ENCODE assay signal across 26 cellular contexts in the genomic region with DNA sequence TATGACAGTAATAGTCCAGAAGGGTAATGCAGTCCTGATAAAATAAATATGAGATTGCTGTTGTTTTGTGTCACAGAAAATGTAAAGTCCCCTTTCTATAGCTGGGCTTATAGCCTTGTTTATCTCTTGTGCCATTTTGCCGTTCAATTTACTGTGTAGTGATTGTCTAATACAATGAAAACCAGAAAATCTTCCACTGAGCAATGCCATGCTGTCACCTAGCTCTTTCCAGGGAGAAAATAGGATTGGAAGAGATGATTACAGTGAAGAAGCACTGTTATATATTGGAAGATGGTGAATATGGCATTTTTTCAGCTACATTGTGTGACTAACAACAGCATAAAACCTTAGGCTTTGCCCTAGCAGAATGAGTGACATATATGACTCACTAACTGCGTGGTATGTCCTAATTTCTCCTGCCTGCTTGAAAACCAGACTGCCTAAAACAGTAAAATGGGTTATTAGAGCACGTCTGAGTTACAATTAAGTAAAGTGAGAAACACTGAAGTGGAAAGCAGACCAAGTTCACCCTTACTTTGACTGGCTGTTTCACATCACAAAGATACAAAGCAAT.
DNase-seq lines count a peak whose midpoint lies in the region; ATAC-seq and TF ChIP-seq lines count a peak whose summit lies in the region.
"Had no signal": no experiment of that assay in that cellular context is flagged by ENCODE, and none has a peak within 500 bp of the region (broad histone marks: within the 10 kb centered on the region; RNA-seq: fewer than 3 reads in every experiment).

No MANE protein-coding gene starts in this region.

- no TSS peak for BruUV-seq in MCF 10A (replicated peaks; lab: Mats Ljungman, UMichigan)

- H3K4me3 ChIP-seq in breast epithelium = no peak overlapping the region
- H3K4me3 ChIP-seq: A549 had no signal

- H3K27me3 Mint-ChIP-seq in MCF 10A (ENCODE audit: insufficient read depth, unreplicated experiment) (no peaks in the 10 kb centered on the region), progenitor cell of endocrine pancreas (no peaks in the 10 kb centered on the region), T-helper 17 cell (no peaks in the 10 kb centered on the region)
- H3K27me3 Mint-ChIP-seq: activated CD4-positive, alpha-beta memory T cell treated with anti-CD3 and anti-CD28 coated beads for 36 hours; memory B cell; naive thymus-derived CD4-positive, alpha-beta T cell had no signal

- no peak for TF ChIP-seq POLR2A in breast epithelium (IDR thresholded peaks at IDR 0.05)

- H3K9me3 Mint-ChIP-seq in MCF 10A (ENCODE audit: unreplicated experiment) (no peaks in the 10 kb centered on the region), progenitor cell of endocrine pancreas (ENCODE audit: low read depth) (peaks cover 3% of the 10 kb centered on the region)
- H3K9me3 Mint-ChIP-seq: activated CD4-positive, alpha-beta memory T cell treated with anti-CD3 and anti-CD28 coated beads for 36 hours had no signal

- H3K27ac Mint-ChIP-seq in MCF 10A (ENCODE audit: low read depth, unreplicated experiment) (no peak overlapping the region), progenitor cell of endocrine pancreas (no peak overlapping the region), T-helper 17 cell (no peak overlapping the region)
- H3K27ac Mint-ChIP-seq: activated CD4-positive, alpha-beta memory T cell treated with anti-CD3 and anti-CD28 coated beads for 36 hours; memory B cell; naive thymus-derived CD4-positive, alpha-beta T cell had no signal

- DNase-seq in MCF 10A (ENCODE audit: unreplicated experiment) (peak; percentile 75), breast epithelium (ENCODE audit: low spot score in 2 of 2) (no peak), RWPE1 (ENCODE audit: low spot score) (peak; percentile 59), fibroblast of peridontal ligament (ENCODE audit: extremely low read depth) (peak; percentile 1), progenitor cell of endocrine pancreas (ENCODE audit: low spot score, unreplicated experiment) (no peak), T-helper 17 cell (no peak), NCI-H2107 treated with DMSO at 0.1 percent for 48 hours (lab: John Stamatoyannopoulos, UW; ENCODE audit: unreplicated experiment) (no peak)
- DNase-seq: activated CD4-positive, alpha-beta memory T cell treated with anti-CD3 and anti-CD28 coated beads for 36 hours; activated naive CD4-positive, alpha-beta T cell; activated T-cell treated with anti-CD3 and anti-CD28 coated beads, Interleukin-2, amount 50 U/mL, for 1 hour; anterior cingulate cortex; GF-D8; KBM-7; kidney; naive thymus-derived CD4-positive, alpha-beta T cell; NCI-H1092; NCI-H2029 treated with DMSO at 0.1 percent for 48 hours; NCI-H510A treated with DMSO at 0.1 percent for 48 hours; posterior cingulate gyrus; stimulated activated CD4-positive, alpha-beta T cell treated with anti-CD3 and anti-CD28 coated beads, Interleukin-4, amount 100 ng/mL, for 24 hours; T-helper 2 cell had no signal

- CTCF ChIA-PET in MCF 10A (lab: Yijun Ruan, JAX) (interaction anchor here (0.5 to 1.9 kb wide), 6 partner anchors 14 to 417 kb away, joined by 3 to 12 read pairs (median 4); no protein-coding TSS in a partner anchor), RWPE1 (lab: Yijun Ruan, JAX) (no interaction called here)

- H3K36me3 Mint-ChIP-seq in MCF 10A (ENCODE audit: insufficient read depth, unreplicated experiment) (no peaks in the 10 kb centered on the region), progenitor cell of endocrine pancreas (ENCODE audit: insufficient read depth) (no peaks in the 10 kb centered on the region), T-helper 17 cell (ENCODE audit: low read depth) (no peaks in the 10 kb centered on the region)
- H3K36me3 Mint-ChIP-seq: activated CD4-positive, alpha-beta memory T cell treated with anti-CD3 and anti-CD28 coated beads for 36 hours; memory B cell; naive thymus-derived CD4-positive, alpha-beta T cell had no signal

- H3K4me1 Mint-ChIP-seq in MCF 10A (ENCODE audit: insufficient read depth, unreplicated experiment) (peaks cover 5% of the 10 kb centered on the region), progenitor cell of endocrine pancreas (ENCODE audit: low read depth) (no peaks in the 10 kb centered on the region), T-helper 17 cell (no peaks in the 10 kb centered on the region)
- H3K4me1 Mint-ChIP-seq: memory B cell; naive thymus-derived CD4-positive, alpha-beta T cell had no signal

- H3K4me3 Mint-ChIP-seq in MCF 10A (ENCODE audit: unreplicated experiment) (no peak overlapping the region), progenitor cell of endocrine pancreas (ENCODE audit: low read depth) (no peak overlapping the region), T-helper 17 cell (no peak overlapping the region)
- H3K4me3 Mint-ChIP-seq: activated CD4-positive, alpha-beta memory T cell treated with anti-CD3 and anti-CD28 coated beads for 36 hours; memory B cell; naive thymus-derived CD4-positive, alpha-beta T cell had no signal

- H3K27me3 ChIP-seq in breast epithelium = no peaks in the 10 kb centered on the region

- H3K9me3 ChIP-seq in breast epithelium (no peaks in the 10 kb centered on the region), T-helper 17 cell (ENCODE audit: control insufficient read depth, low read length, poor library complexity, severe bottlenecking) (no peaks in the 10 kb centered on the region)
- H3K9me3 ChIP-seq: A549 had no signal

- no peaks in the 10 kb centered on the region for H3K36me3 ChIP-seq in breast epithelium

- POLR2A ChIA-PET in MCF 10A (lab: Yijun Ruan, JAX) (interaction anchor here (0.6 kb wide), 1 partner anchor 25 kb away, joined by 3 read pairs; no protein-coding TSS in a partner anchor), RWPE1 (lab: Yijun Ruan, JAX; ENCODE audit: low non-redundant PET) (no interaction called here)

- TF ChIP-seq CTCF in MCF 10A (IDR thresholded peaks at IDR 0.05; ENCODE audit: unreplicated experiment) = no peak
- TF ChIP-seq CTCF in breast epithelium (IDR thresholded peaks at IDR 0.05) = no peak
- TF ChIP-seq CTCF in RWPE1 (conservative IDR thresholded peaks at IDR 0.05; ENCODE audit: low read depth) = no peak
- TF ChIP-seq CTCF in progenitor cell of endocrine pancreas (IDR thresholded peaks at IDR 0.05; ENCODE audit: unreplicated experiment) = no peak

- H3K4me1 ChIP-seq in breast epithelium = no peaks in the 10 kb centered on the region
- H3K4me1 ChIP-seq: A549 had no signal

- ATAC-seq in GM18511 (IDR thresholded peaks at IDR 0.05; ENCODE audit: unreplicated experiment) = no peak
- ATAC-seq in T-helper 17 cell = no peak
- ATAC-seq: A549; HCT116; naive thymus-derived CD4-positive, alpha-beta T cell had no signal

- intact Hi-C loops in MCF 10A (cut with micrococcal nuclease) (loop anchor here (5.0 kb wide), 1 partner anchor 171 kb away; no protein-coding TSS in a partner anchor), breast epithelium (cut with DNase I; ENCODE audit: low total_unique reads) (no loop called here)

- H3K27ac ChIP-seq in breast epithelium (no peak overlapping the region), RWPE1 (no peak overlapping the region)
- H3K27ac ChIP-seq: A549, C4-2B had no signal

Comparison
In these comparisons a context has a peak if more than half of its experiments do, and no peak if none do; other contexts are left out.
1. DNase-seq: peak in MCF 10A (single experiment), RWPE1 (single experiment) and fibroblast of peridontal ligament (single experiment); none in breast epithelium (0 of 2), progenitor cell of endocrine pancreas (single experiment), T-helper 17 cell (0 of 3) and NCI-H2107 treated with DMSO at 0.1 percent for 48 hours (single experiment).